2 cellular contexts compared by ENCODE assay signal in the genomic region with DNA sequence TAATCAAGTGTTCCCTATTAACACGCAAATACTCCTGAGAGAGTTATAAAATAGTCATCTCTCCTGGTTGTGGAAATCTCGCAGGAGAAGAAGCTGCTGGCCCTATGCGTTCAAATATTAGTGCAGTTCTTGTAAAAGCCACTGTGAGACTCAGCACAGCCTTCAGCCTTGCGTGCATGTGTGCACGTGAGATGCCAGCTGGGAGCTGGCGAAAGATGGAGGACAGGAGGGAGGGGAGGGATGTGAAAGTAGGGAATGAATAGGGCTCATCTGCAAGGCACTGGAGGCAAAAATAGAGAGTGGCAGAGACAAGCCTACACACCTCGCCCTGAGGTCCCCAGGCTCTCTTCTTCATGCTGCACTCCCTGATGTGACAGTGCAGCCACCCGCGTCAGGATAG.
TF ChIP-seq lines count a peak whose summit lies in the region.

No MANE protein-coding gene starts in this region.

TF ChIP-seq in IMR-90, 13 proteins besides CTCF, POLR2A, EP300 and RAD21:
- TF ChIP-seq, protein P1, sequence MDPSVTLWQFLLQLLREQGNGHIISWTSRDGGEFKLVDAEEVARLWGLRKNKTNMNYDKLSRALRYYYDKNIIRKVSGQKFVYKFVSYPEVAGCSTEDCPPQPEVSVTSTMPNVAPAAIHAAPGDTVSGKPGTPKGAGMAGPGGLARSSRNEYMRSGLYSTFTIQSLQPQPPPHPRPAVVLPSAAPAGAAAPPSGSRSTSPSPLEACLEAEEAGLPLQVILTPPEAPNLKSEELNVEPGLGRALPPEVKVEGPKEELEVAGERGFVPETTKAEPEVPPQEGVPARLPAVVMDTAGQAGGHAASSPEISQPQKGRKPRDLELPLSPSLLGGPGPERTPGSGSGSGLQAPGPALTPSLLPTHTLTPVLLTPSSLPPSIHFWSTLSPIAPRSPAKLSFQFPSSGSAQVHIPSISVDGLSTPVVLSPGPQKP (IDR thresholded peaks at IDR 0.05; ENCODE audit: borderline replicate concordance, low read depth, low read length): no peak
- TF ChIP-seq MAZ (IDR thresholded peaks at IDR 0.05; ENCODE audit: borderline replicate concordance, low read depth, low read length) (no peak), NFE2L2 (IDR thresholded peaks at IDR 0.05; ENCODE audit: low read depth, low read length) (no peak), FOS (IDR thresholded peaks at IDR 0.05; ENCODE audit: low read depth, low read length) (no peak), RFX5 (IDR thresholded peaks at IDR 0.05; ENCODE audit: low read depth, low read length) (no peak), RCOR1 (IDR thresholded peaks at IDR 0.05; ENCODE audit: insufficient replicate concordance, low read length) (no peak), USF2 (IDR thresholded peaks at IDR 0.05; ENCODE audit: low read depth, low read length) (no peak), MXI1 (IDR thresholded peaks at IDR 0.05; ENCODE audit: borderline replicate concordance, low read depth, low read length) (no peak), MAFK (IDR thresholded peaks at IDR 0.05; ENCODE audit: low read depth, low read length) (no peak), BHLHE40 (IDR thresholded peaks at IDR 0.05; ENCODE audit: low read depth, low read length) (no peak), CHD1 (IDR thresholded peaks at IDR 0.05; ENCODE audit: low read depth, low read length) (no peak), CEBPB (IDR thresholded peaks at IDR 0.05; ENCODE audit: low read depth, low read length) (no peak), SMC3 (IDR thresholded peaks at IDR 0.05; ENCODE audit: low read depth, low read length) (no peak)
TF ChIP-seq in IMR-90: peak in this region for 0.

TF ChIP-seq in K562, 482 proteins besides CTCF, POLR2A, EP300 and RAD21:
- TF ChIP-seq BHLHE40 (IDR thresholded peaks at IDR 0.05; ENCODE audit: low read length) (0 out of 2 replicates have a peak, but pooled peaks have one; percentile 16), ZNF384 (IDR thresholded peaks at IDR 0.05; ENCODE audit: low read depth, low read length) (no peak)
